Comparison of ENCODE assay signal across 10 cellular contexts in genomic region chr6:23040899-23041298, GRCh38.
"Had no signal": no experiment of that assay in that cellular context is flagged by ENCODE, and none has a peak within 500 bp of the region (broad histone marks: within the 10 kb centered on the region; RNA-seq: fewer than 3 reads in every experiment).

No MANE protein-coding gene starts in this region.

- H3K36me3 ChIP-seq: WERI-Rb-1 had no signal

- H3K27ac ChIP-seq: VCaP, WERI-Rb-1 had no signal

- ATAC-seq: activated CD4-positive, alpha-beta T cell treated with anti-CD3 and anti-CD28 coated beads for 36 hours; activated CD4-positive, CD25-positive, alpha-beta regulatory T cell treated with anti-CD3 and anti-CD28 coated beads, Interleukin-2, amount 50 U/mL, for 24 hours; activated CD8-positive, alpha-beta memory T cell treated with anti-CD3 and anti-CD28 coated beads, Interleukin-2, amount 10 ng/mL, durations not matched to agents 7 days and 5 days; activated CD8-positive, alpha-beta T cell treated with anti-CD3 and anti-CD28 coated beads for 36 hours; activated CD8-positive, alpha-beta T cell treated with anti-CD3 and anti-CD28 coated beads, Interleukin-2, amount 10 ng/mL, durations not matched to agents 7 days and 5 days; T-cell; T-helper 17 cell; WTC11 had no signal
